Comparison of ENCODE assay signal across 1 cellular context in the genomic region with DNA sequence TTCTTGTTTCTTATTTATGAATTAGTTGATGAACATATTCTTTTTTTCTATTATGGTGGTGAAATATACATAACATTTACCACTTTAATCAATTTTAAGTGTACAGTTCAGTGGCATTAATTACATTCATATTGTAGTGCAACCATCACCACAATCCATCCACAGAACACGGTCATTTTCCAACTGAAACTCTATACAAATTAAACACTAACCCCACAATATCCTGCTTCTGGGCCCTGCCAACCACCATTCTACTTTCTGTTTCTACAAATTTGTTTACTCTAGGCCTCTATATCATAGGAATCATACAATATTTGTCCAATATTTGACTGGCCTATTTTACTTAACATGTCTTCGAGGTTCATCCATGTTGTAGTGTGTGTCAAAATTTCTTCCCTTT.
TF ChIP-seq lines count a peak whose summit lies in the region.

No MANE protein-coding gene starts in this region.

TF ChIP-seq in H1, 55 proteins besides CTCF, POLR2A, EP300 and RAD21:
- TF ChIP-seq POLR2AphosphoS5 (IDR thresholded peaks at IDR 0.05; ENCODE audit: low read depth, low read length): 0 out of 2 replicates have a peak, but pooled peaks have one; percentile 3
- TF ChIP-seq, protein P1, sequence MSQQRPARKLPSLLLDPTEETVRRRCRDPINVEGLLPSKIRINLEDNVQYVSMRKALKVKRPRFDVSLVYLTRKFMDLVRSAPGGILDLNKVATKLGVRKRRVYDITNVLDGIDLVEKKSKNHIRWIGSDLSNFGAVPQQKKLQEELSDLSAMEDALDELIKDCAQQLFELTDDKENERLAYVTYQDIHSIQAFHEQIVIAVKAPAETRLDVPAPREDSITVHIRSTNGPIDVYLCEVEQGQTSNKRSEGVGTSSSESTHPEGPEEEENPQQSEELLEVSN (IDR thresholded peaks at IDR 0.05): no peak
